In the genomic region with DNA sequence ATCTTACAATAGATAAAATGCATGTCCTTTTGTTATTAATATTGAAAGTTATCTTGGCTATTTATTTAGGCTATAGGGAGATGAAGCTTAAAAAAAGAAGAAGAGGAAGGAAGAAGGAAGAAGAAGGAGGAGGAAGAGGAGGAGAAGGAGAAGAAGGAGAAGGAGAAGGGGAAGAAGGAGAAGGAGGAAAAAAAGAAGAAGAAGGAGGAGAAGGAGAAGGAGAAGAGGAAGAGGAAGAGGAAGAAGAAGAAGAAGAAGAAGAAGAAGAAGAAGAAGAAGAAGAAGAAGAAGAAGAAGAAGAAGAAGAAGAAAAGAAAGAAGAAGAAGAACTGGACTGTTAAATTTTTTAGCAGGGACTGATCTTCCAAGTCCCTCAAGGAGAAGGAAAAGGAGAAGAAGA, we compare ENCODE assay signal across 6 cellular contexts. TPM values are rescaled to one million over a fixed set of nuclear protein-coding genes. Genes with fewer than 3 reads are reported as not detected.
"Had no signal": no experiment of that assay in that cellular context is flagged by ENCODE, and none has a peak within 500 bp of the region (broad histone marks: within the 10 kb centered on the region; RNA-seq: fewer than 3 reads in every experiment).

No MANE protein-coding gene starts in this region.

RNA-seq across cellular contexts. Expression of gene ACSM1, which starts 20.2 kb away (rescaled TPM):
- total RNA-seq: activated naive CD4-positive, alpha-beta T cell treated with anti-CD3 and anti-CD28 coated beads for 36 hours; activated T-cell treated with anti-CD3 and anti-CD28 coated beads, Interleukin-2, amount 50 U/mL, for 4 hours; activated T-helper 1 cell treated with anti-CD3 and anti-CD28 coated beads, Interleukin-12 subunit alpha, Interleukin-12 subunit beta, Interleukin-2, Interleukin-4 antibody, amounts not matched to agents 30 ng/mL and 10 ng/mL and 1 ng/mL, durations not matched to agents 14 hours and 24 hours and 36 hours; ascending aorta; cardiac muscle cell; chondrocyte had no signal
- polyA plus RNA-seq: cardiac muscle cell had no signal

RNA-seq across cellular contexts. Expression of gene ACSM3, which starts 46.1 kb away (rescaled TPM):
- total RNA-seq: ascending aorta had no signal
